Comparison of ENCODE assay signal across 1 cellular context in the genomic region with DNA sequence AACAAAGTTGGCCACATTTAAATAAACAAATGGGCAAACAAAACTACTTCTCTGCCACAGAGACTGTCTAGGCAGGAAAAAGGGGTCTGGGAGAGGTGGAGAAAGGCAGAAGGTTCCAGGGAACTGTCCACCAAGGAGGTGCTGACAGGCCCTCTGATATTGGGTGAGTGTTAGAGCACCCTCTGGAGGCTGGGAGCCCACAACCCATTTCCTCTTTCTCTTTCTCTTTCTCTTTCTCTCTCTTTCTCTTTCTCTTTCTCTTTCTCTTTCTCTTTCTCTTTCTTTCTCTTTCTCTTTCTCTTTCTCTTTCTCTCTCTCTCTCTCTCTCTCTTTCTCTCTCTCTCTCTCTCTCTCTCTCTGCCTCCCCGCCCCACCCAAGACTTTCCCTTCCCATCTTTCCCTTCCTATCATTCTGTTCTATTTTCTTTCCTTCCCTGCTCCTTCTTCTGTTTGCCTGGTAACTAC.
TF ChIP-seq lines count a peak whose summit lies in the region.

No MANE protein-coding gene starts in this region.

TF ChIP-seq in HepG2, 621 proteins besides CTCF, POLR2A, EP300 and RAD21 (continued from another document and continues in another):
- TF ChIP-seq, protein P1, sequence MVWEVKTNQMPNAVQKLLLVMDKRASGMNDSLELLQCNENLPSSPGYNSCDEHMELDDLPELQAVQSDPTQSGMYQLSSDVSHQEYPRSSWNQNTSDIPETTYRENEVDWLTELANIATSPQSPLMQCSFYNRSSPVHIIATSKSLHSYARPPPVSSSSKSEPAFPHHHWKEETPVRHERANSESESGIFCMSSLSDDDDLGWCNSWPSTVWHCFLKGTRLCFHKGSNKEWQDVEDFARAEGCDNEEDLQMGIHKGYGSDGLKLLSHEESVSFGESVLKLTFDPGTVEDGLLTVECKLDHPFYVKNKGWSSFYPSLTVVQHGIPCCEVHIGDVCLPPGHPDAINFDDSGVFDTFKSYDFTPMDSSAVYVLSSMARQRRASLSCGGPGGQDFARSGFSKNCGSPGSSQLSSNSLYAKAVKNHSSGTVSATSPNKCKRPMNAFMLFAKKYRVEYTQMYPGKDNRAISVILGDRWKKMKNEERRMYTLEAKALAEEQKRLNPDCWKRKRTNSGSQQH (CRISPR knock-in tag; IDR thresholded peaks at IDR 0.05; ENCODE audit: low read depth), result no peak
- TF ChIP-seq ZFY (CRISPR knock-in tag; IDR thresholded peaks at IDR 0.05) (no peak), IRF2 (CRISPR knock-in tag; IDR thresholded peaks at IDR 0.05) (peak; percentile 63; the same call in 1 of the 2 replicates), USF2 (IDR thresholded peaks at IDR 0.05; ENCODE audit: low read depth, low read length) (no peak), USF2 (CRISPR knock-in tag; IDR thresholded peaks at IDR 0.05; ENCODE audit: borderline replicate concordance) (no peak), ZMYM3 (CRISPR knock-in tag; IDR thresholded peaks at IDR 0.05) (no peak), ZNF589 (CRISPR knock-in tag; conservative IDR thresholded peaks at IDR 0.05) (no peak), ZNF574 (CRISPR knock-in tag; IDR thresholded peaks at IDR 0.05) (peak; percentile 83), BORCS8-MEF2B (CRISPR knock-in tag; IDR thresholded peaks at IDR 0.05) (no peak), KMT2B (CRISPR knock-in tag; IDR thresholded peaks at IDR 0.05) (no peak), FOXK1 (CRISPR knock-in tag; IDR thresholded peaks at IDR 0.05; ENCODE audit: borderline replicate concordance, low read depth) (peak; percentile 52; the same call in 1 of the 2 replicates), MXI1 (IDR thresholded peaks at IDR 0.05; ENCODE audit: borderline replicate concordance, low read depth, low read length) (no peak), FOSL2 (CRISPR knock-in tag; IDR thresholded peaks at IDR 0.05) (0 out of 2 replicates have a peak, but pooled peaks have one; percentile 19), ZNF263 (CRISPR knock-in tag; IDR thresholded peaks at IDR 0.05) (no peak), ZSCAN20 (CRISPR knock-in tag; IDR thresholded peaks at IDR 0.05; ENCODE audit: borderline replicate concordance) (no peak), IKZF5 (CRISPR knock-in tag; IDR thresholded peaks at IDR 0.05) (peak; percentile 49; the same call in 1 of the 2 replicates), ZC3H13 (CRISPR knock-in tag; IDR thresholded peaks at IDR 0.05) (no peak), ATF6 (CRISPR knock-in tag; conservative IDR thresholded peaks at IDR 0.05) (peak; percentile 72; the same call in 1 of the 2 replicates), ZNF570 (CRISPR knock-in tag; IDR thresholded peaks at IDR 0.05; ENCODE audit: borderline replicate concordance) (no peak), STAT5B (CRISPR knock-in tag; IDR thresholded peaks at IDR 0.05) (peak; percentile 82; the same call in 1 of the 2 replicates), ZNF350 (CRISPR knock-in tag; IDR thresholded peaks at IDR 0.05; ENCODE audit: borderline replicate concordance, low read depth) (no peak), BCL6 (CRISPR knock-in tag; IDR thresholded peaks at IDR 0.05) (peak; percentile 45; the same call in 1 of the 2 replicates), ZNF883 (CRISPR knock-in tag; IDR thresholded peaks at IDR 0.05; ENCODE audit: not compliant biosample characterization) (no peak)
- TF ChIP-seq, protein P2, sequence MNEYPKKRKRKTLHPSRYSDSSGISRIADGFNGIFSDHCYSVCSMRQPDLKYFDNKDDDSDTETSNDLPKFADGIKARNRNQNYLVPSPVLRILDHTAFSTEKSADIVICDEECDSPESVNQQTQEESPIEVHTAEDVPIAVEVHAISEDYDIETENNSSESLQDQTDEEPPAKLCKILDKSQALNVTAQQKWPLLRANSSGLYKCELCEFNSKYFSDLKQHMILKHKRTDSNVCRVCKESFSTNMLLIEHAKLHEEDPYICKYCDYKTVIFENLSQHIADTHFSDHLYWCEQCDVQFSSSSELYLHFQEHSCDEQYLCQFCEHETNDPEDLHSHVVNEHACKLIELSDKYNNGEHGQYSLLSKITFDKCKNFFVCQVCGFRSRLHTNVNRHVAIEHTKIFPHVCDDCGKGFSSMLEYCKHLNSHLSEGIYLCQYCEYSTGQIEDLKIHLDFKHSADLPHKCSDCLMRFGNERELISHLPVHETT (CRISPR knock-in tag; conservative IDR thresholded peaks at IDR 0.05), result 0 out of 2 replicates have a peak, but pooled peaks have one; percentile 21
- TF ChIP-seq, protein P3, sequence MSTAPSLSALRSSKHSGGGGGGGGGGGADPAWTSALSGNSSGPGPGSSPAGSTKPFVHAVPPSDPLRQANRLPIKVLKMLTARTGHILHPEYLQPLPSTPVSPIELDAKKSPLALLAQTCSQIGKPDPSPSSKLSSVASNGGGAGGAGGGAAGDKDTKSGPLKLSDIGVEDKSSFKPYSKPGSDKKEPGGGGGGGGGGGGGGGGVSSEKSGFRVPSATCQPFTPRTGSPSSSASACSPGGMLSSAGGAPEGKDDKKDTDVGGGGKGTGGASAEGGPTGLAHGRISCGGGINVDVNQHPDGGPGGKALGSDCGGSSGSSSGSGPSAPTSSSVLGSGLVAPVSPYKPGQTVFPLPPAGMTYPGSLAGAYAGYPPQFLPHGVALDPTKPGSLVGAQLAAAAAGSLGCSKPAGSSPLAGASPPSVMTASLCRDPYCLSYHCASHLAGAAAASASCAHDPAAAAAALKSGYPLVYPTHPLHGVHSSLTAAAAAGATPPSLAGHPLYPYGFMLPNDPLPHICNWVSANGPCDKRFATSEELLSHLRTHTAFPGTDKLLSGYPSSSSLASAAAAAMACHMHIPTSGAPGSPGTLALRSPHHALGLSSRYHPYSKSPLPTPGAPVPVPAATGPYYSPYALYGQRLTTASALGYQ (CRISPR knock-in tag; IDR thresholded peaks at IDR 0.05), result no peak
- TF ChIP-seq, protein P4, sequence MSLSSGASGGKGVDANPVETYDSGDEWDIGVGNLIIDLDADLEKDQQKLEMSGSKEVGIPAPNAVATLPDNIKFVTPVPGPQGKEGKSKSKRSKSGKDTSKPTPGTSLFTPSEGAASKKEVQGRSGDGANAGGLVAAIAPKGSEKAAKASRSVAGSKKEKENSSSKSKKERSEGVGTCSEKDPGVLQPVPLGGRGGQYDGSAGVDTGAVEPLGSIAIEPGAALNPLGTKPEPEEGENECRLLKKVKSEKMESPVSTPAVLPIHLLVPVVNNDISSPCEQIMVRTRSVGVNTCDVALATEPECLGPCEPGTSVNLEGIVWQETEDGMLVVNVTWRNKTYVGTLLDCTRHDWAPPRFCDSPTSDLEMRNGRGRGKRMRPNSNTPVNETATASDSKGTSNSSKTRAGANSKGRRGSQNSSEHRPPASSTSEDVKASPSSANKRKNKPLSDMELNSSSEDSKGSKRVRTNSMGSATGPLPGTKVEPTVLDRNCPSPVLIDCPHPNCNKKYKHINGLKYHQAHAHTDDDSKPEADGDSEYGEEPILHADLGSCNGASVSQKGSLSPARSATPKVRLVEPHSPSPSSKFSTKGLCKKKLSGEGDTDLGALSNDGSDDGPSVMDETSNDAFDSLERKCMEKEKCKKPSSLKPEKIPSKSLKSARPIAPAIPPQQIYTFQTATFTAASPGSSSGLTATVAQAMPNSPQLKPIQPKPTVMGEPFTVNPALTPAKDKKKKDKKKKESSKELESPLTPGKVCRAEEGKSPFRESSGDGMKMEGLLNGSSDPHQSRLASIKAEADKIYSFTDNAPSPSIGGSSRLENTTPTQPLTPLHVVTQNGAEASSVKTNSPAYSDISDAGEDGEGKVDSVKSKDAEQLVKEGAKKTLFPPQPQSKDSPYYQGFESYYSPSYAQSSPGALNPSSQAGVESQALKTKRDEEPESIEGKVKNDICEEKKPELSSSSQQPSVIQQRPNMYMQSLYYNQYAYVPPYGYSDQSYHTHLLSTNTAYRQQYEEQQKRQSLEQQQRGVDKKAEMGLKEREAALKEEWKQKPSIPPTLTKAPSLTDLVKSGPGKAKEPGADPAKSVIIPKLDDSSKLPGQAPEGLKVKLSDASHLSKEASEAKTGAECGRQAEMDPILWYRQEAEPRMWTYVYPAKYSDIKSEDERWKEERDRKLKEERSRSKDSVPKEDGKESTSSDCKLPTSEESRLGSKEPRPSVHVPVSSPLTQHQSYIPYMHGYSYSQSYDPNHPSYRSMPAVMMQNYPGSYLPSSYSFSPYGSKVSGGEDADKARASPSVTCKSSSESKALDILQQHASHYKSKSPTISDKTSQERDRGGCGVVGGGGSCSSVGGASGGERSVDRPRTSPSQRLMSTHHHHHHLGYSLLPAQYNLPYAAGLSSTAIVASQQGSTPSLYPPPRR (CRISPR knock-in tag; IDR thresholded peaks at IDR 0.05; ENCODE audit: borderline replicate concordance), result no peak
- TF ChIP-seq, protein P5, sequence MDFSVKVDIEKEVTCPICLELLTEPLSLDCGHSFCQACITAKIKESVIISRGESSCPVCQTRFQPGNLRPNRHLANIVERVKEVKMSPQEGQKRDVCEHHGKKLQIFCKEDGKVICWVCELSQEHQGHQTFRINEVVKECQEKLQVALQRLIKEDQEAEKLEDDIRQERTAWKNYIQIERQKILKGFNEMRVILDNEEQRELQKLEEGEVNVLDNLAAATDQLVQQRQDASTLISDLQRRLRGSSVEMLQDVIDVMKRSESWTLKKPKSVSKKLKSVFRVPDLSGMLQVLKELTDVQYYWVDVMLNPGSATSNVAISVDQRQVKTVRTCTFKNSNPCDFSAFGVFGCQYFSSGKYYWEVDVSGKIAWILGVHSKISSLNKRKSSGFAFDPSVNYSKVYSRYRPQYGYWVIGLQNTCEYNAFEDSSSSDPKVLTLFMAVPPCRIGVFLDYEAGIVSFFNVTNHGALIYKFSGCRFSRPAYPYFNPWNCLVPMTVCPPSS (IDR thresholded peaks at IDR 0.05), result no peak
- TF ChIP-seq, protein P6, sequence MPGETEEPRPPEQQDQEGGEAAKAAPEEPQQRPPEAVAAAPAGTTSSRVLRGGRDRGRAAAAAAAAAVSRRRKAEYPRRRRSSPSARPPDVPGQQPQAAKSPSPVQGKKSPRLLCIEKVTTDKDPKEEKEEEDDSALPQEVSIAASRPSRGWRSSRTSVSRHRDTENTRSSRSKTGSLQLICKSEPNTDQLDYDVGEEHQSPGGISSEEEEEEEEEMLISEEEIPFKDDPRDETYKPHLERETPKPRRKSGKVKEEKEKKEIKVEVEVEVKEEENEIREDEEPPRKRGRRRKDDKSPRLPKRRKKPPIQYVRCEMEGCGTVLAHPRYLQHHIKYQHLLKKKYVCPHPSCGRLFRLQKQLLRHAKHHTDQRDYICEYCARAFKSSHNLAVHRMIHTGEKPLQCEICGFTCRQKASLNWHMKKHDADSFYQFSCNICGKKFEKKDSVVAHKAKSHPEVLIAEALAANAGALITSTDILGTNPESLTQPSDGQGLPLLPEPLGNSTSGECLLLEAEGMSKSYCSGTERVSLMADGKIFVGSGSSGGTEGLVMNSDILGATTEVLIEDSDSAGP (CRISPR knock-in tag; IDR thresholded peaks at IDR 0.05; ENCODE audit: borderline replicate concordance), result no peak
